In the genomic region with DNA sequence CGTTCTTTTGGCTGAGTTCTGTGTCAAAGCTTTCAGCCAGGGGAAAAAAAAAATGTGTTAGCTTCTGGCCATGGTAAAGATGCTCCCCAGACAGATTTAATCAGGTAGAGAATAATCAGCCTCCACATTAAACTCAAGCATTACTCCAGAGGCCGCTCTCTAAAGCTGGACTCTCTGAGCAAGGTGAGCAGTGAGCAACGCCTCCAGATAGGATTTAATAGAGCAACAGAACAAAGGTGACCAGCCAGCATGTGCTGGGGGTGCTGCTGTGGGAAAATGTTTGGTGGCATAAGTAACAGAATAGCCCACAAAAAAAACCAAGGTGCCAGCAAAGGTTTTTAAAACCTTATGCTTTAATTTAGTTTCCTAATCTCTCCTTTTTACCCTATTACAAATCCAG, we compare ENCODE assay signal across 9 cellular contexts.
A peak's percentile ranks its signal among the peaks of the same experiment; 100 is the strongest.
DNase-seq lines count a peak whose midpoint lies in the region; ATAC-seq and TF ChIP-seq lines count a peak whose summit lies in the region.
"Had no signal": no experiment of that assay in that cellular context is flagged by ENCODE, and none has a peak within 500 bp of the region (broad histone marks: within the 10 kb centered on the region; RNA-seq: fewer than 3 reads in every experiment).

No MANE protein-coding gene starts in this region.

- peaks cover 58% of the 10 kb centered on the region for H3K4me1 Mint-ChIP-seq in activated naive CD4-positive, alpha-beta T cell treated with anti-CD3 and anti-CD28 coated beads, Interleukin-2, amount 50 U/mL, for 24 hours
- H3K4me1 Mint-ChIP-seq in brain (peaks cover 75% of the 10 kb centered on the region), nephron (peaks cover 46% of the 10 kb centered on the region)

- H3K27ac Mint-ChIP-seq in activated naive CD4-positive, alpha-beta T cell treated with anti-CD3 and anti-CD28 coated beads, Interleukin-2, amount 50 U/mL, for 24 hours: peak overlapping the region; percentile 86
- H3K27ac Mint-ChIP-seq in brain (peak overlapping the region; percentile 87 to 97 (median 93)), nephron (peak overlapping the region; percentile 57 to 82 (median 73))

- H3K27me3 Mint-ChIP-seq in activated naive CD4-positive, alpha-beta T cell treated with anti-CD3 and anti-CD28 coated beads, Interleukin-2, amount 50 U/mL, for 24 hours: no peaks in the 10 kb centered on the region
- H3K27me3 Mint-ChIP-seq in brain (peaks cover 3% of the 10 kb centered on the region), nephron (ENCODE audit: low read depth) (no peaks in the 10 kb centered on the region)

- H3K9me3 Mint-ChIP-seq in activated naive CD4-positive, alpha-beta T cell treated with anti-CD3 and anti-CD28 coated beads, Interleukin-2, amount 50 U/mL, for 24 hours: no peaks in the 10 kb centered on the region
- H3K9me3 Mint-ChIP-seq in brain (no peaks in the 10 kb centered on the region), nephron (no peaks in the 10 kb centered on the region)

- DNase-seq in NCI-H82 (lab: John Stamatoyannopoulos, UW) (peak; percentile 37), NCI-H82 treated with DMSO at 0.1 percent for 48 hours (lab: John Stamatoyannopoulos, UW; ENCODE audit: unreplicated experiment) (no peak)
- no peak for DNase-seq in activated naive CD4-positive, alpha-beta T cell treated with Interleukin-2 at 50 U/mL for 16 hours
- DNase-seq: NK-92 treated with Interleukin-12 subunit alpha and Interleukin-12 subunit beta, amount 100 ng/mL, for 24 hours had no signal

- ATAC-seq in GM21515 (IDR thresholded peaks at IDR 0.05; ENCODE audit: unreplicated experiment) (no peak), HG03045 (IDR thresholded peaks at IDR 0.05; ENCODE audit: unreplicated experiment) (no peak)

- peaks cover 28% of the 10 kb centered on the region for H3K36me3 Mint-ChIP-seq in activated naive CD4-positive, alpha-beta T cell treated with anti-CD3 and anti-CD28 coated beads, Interleukin-2, amount 50 U/mL, for 24 hours
- H3K36me3 Mint-ChIP-seq in brain (peaks cover 63% of the 10 kb centered on the region), nephron (ENCODE audit: low read depth) (peaks cover 3% of the 10 kb centered on the region)

- no peak for TF ChIP-seq CTCF in brain (conservative IDR thresholded peaks at IDR 0.05)
- TF ChIP-seq CTCF in nephron (IDR thresholded peaks at IDR 0.05; ENCODE audit: unreplicated experiment in 3 of 3): no peak

- H3K4me3 Mint-ChIP-seq in activated naive CD4-positive, alpha-beta T cell treated with anti-CD3 and anti-CD28 coated beads, Interleukin-2, amount 50 U/mL, for 24 hours: no peak overlapping the region
- H3K4me3 Mint-ChIP-seq in brain (no peak overlapping the region), nephron (no peak overlapping the region)
